8 cellular contexts compared by ENCODE assay signal in genomic region chrX:111098874-111099273, GRCh38. TPM values are rescaled to one million over a fixed set of nuclear protein-coding genes. Genes with fewer than 3 reads are reported as not detected.
DNase-seq lines count a peak whose midpoint lies in the region; ATAC-seq and TF ChIP-seq lines count a peak whose summit lies in the region.

No MANE protein-coding gene starts in this region.

- H4K8ac ChIP-seq in IMR-90 (ENCODE audit: low read depth in 2 of 2, low read length in 2 of 2), result no peak overlapping the region

- H3K14ac ChIP-seq in IMR-90 (replicated peaks; ENCODE audit: low read depth, low read length), result no peak overlapping the region

- H3K27ac Mint-ChIP-seq in central memory CD8-positive, alpha-beta T cell (ENCODE audit: low read depth), result no peak overlapping the region
- H3K27ac Mint-ChIP-seq in stimulated activated effector memory CD8-positive, alpha-beta T cell treated with anti-CD3 and anti-CD28 coated beads, Interleukin-12 subunit alpha, Interleukin-12 subunit beta, amount 100 ng/mL, for 72 hours, result no peak overlapping the region

- H4K91ac ChIP-seq in IMR-90 (ENCODE audit: insufficient read depth, low read depth, low read length), result no peak overlapping the region

- no CpG with 5 or more reads among the region's 22 CpGs for WGBS in IMR-90 (ENCODE audit: extremely low coverage in 2 of 2, insufficient read length in 1 of 2), 2 experiments
- WGBS in lung, 2 donors, result 17 to 21% methylated on average over 22 of the region's 22 CpGs

- H2AFZ ChIP-seq in IMR-90 (replicated peaks; ENCODE audit: low read length, poor library complexity), result no peak overlapping the region

- H3K36me3 ChIP-seq in IMR-90 (ENCODE audit: control insufficient read depth, insufficient read depth, low read length) (no peaks in the 10 kb centered on the region), lung (ENCODE audit: control insufficient read depth in 2 of 2, insufficient read depth in 2 of 2, low read length in 2 of 2) (no peaks in the 10 kb centered on the region)

- H4K5ac ChIP-seq in IMR-90 (ENCODE audit: low read depth, low read length), result no peak overlapping the region

- H2BK120ac ChIP-seq in IMR-90 (ENCODE audit: low read depth, low read length), result no peak overlapping the region

- ATAC-seq in GM21381 (IDR thresholded peaks at IDR 0.05; ENCODE audit: unreplicated experiment) (peak; percentile 68), IMR-90 (ENCODE audit: low read depth) (no peak), lung (ENCODE audit: insufficient read depth, low FRiP score) (no peak)
- ATAC-seq in activated CD4-positive, CD25-positive, alpha-beta regulatory T cell treated with anti-CD3 and anti-CD28 coated beads, Interleukin-2, amount 50 U/mL, for 24 hours, result peak; percentile 47 to 57
- peak; percentile 50 for ATAC-seq in central memory CD8-positive, alpha-beta T cell (replicated peaks; ENCODE audit: extremely low read depth, poor library complexity, severe bottlenecking)
- peak; percentile 66 for ATAC-seq in stimulated activated effector memory CD8-positive, alpha-beta T cell treated with anti-CD3 and anti-CD28 coated beads, Interleukin-12 subunit alpha, Interleukin-12 subunit beta, amount 100 ng/mL, for 72 hours

- TF ChIP-seq POLR2A in IMR-90 (IDR thresholded peaks at IDR 0.05; ENCODE audit: low read depth, low read length), result no peak

- no peak overlapping the region for H2BK20ac ChIP-seq in IMR-90 (ENCODE audit: low read depth, low read length)

- no peak overlapping the region for H3K4me3 Mint-ChIP-seq in central memory CD8-positive, alpha-beta T cell
- H3K4me3 Mint-ChIP-seq in stimulated activated effector memory CD8-positive, alpha-beta T cell treated with anti-CD3 and anti-CD28 coated beads, Interleukin-12 subunit alpha, Interleukin-12 subunit beta, amount 100 ng/mL, for 72 hours, result peak overlapping the region; percentile 16

- H3K9me3 Mint-ChIP-seq in central memory CD8-positive, alpha-beta T cell, result no peaks in the 10 kb centered on the region
- no peaks in the 10 kb centered on the region for H3K9me3 Mint-ChIP-seq in stimulated activated effector memory CD8-positive, alpha-beta T cell treated with anti-CD3 and anti-CD28 coated beads, Interleukin-12 subunit alpha, Interleukin-12 subunit beta, amount 100 ng/mL, for 72 hours

- H4K20me1 ChIP-seq in IMR-90 (ENCODE audit: insufficient read depth, low read length), result no peaks in the 10 kb centered on the region; the same call in 1 of the 2 replicates

- no peak overlapping the region for H3K18ac ChIP-seq in IMR-90 (ENCODE audit: low read depth, low read length)

- intact Hi-C loops in IMR-90 (cut with micrococcal nuclease), result no loop called here

- H2AK9ac ChIP-seq in IMR-90 (replicated peaks; ENCODE audit: low read depth, low read length, poor library complexity), result no peak overlapping the region

- no TSS peak for BruUV-seq in IMR-90 (replicated peaks; lab: Mats Ljungman, UMichigan)

- no peak overlapping the region for H3K23ac ChIP-seq in IMR-90 (ENCODE audit: low read depth, low read length)

- H3K4me3 ChIP-seq in IMR-90 (ENCODE audit: insufficient read depth, low read depth, low read length), result no peak overlapping the region
- no peak overlapping the region for H3K4me3 ChIP-seq in lung

- no peaks in the 10 kb centered on the region for H3K4me1 ChIP-seq in IMR-90 (ENCODE audit: control insufficient read depth, insufficient read depth, low read length)
- no peaks in the 10 kb centered on the region for H3K4me1 ChIP-seq in lung (ENCODE audit: control insufficient read depth in 2 of 2, insufficient read depth in 2 of 2, low read length in 2 of 2)

- H3K27me3 ChIP-seq in IMR-90 (ENCODE audit: control insufficient read depth, insufficient read depth, low read length) (peaks cover 14% of the 10 kb centered on the region), lung (ENCODE audit: control insufficient read depth, insufficient read depth) (peaks cover 5% of the 10 kb centered on the region)

- H3K79me1 ChIP-seq in IMR-90 (ENCODE audit: low read depth in 1 of 2, low read length in 2 of 2), result no peaks in the 10 kb centered on the region

- H2BK15ac ChIP-seq in IMR-90 (ENCODE audit: low read depth, low read length), result no peak overlapping the region

- H3K27me3 Mint-ChIP-seq in central memory CD8-positive, alpha-beta T cell, result peaks cover 15% of the 10 kb centered on the region

- H3K9me3 ChIP-seq in IMR-90 (ENCODE audit: control insufficient read depth, insufficient read depth, low read length) (no peaks in the 10 kb centered on the region), lung (ENCODE audit: control insufficient read depth in 2 of 2, insufficient read depth in 1 of 2, low read length in 1 of 2) (no peaks in the 10 kb centered on the region)

- CTCF ChIA-PET in IMR-90 (lab: Yijun Ruan, JAX), result interaction anchor here (0.6 kb wide), 1 partner anchor 28 kb away, joined by 3 read pairs; no protein-coding TSS in a partner anchor

- TF ChIP-seq CTCF in IMR-90 (conservative IDR thresholded peaks at IDR 0.05; ENCODE audit: low read depth, low read length) (peak; percentile 41), lung (IDR thresholded peaks at IDR 0.05; ENCODE audit: control extremely low read depth, extremely low read depth) (peak; percentile 17)

- H2BK5ac ChIP-seq in IMR-90 (ENCODE audit: low read depth, low read length, poor library complexity, severe bottlenecking), result no peak overlapping the region

- in situ Hi-C loops in IMR-90 (cut with MboI; ENCODE audit: low sequenced_read_pairs), result no loop called here

- no peak overlapping the region for H2AK5ac ChIP-seq in IMR-90 (ENCODE audit: low read depth, low read length)

- H3K9ac ChIP-seq in IMR-90 (ENCODE audit: low read depth, low read length), result no peak overlapping the region

- no peak overlapping the region for H3K4me2 ChIP-seq in IMR-90 (ENCODE audit: low read depth, low read length)

- H3K4me1 Mint-ChIP-seq in central memory CD8-positive, alpha-beta T cell, result peaks cover 19% of the 10 kb centered on the region
- peaks cover 23% of the 10 kb centered on the region for H3K4me1 Mint-ChIP-seq in stimulated activated effector memory CD8-positive, alpha-beta T cell treated with anti-CD3 and anti-CD28 coated beads, Interleukin-12 subunit alpha, Interleukin-12 subunit beta, amount 100 ng/mL, for 72 hours

- POLR2A ChIA-PET in IMR-90 (lab: Charles Lee; ENCODE audit: unreplicated experiment), result no interaction called here

- DNase-seq in DMS53 (lab: John Stamatoyannopoulos, UW) (peak; percentile 77), IMR-90 (peak; percentile 11), lung (ENCODE audit: low spot score) (peak; percentile 45), COR-L47 (lab: John Stamatoyannopoulos, UW) (no peak)
- peak; percentile 26 to 34 for DNase-seq in central memory CD8-positive, alpha-beta T cell (ENCODE audit: low spot score in 2 of 2)
- DNase-seq in stimulated activated effector memory CD8-positive, alpha-beta T cell treated with anti-CD3 and anti-CD28 coated beads, Interleukin-12 subunit alpha, Interleukin-12 subunit beta, amount 100 ng/mL, for 72 hours (ENCODE audit: low spot score in 2 of 2), result peak; percentile 46 to 70

- no peak overlapping the region for H3K56ac ChIP-seq in IMR-90 (ENCODE audit: extremely low read depth, insufficient read depth, low read length)

- dilution Hi-C loops in IMR-90 (cut with HindIII; ENCODE audit: low sequenced_read_pairs, unreplicated experiment), result no loop called here

- H3K9me1 ChIP-seq in IMR-90 (ENCODE audit: insufficient read depth, low read length), result no peaks in the 10 kb centered on the region

- no peak for TF ChIP-seq RAD21 in IMR-90 (IDR thresholded peaks at IDR 0.05; ENCODE audit: low read length)

- no peak overlapping the region for H3K27ac ChIP-seq in IMR-90 (ENCODE audit: insufficient read depth, low read length)
- no peak overlapping the region for H3K27ac ChIP-seq in lung (ENCODE audit: low read depth in 1 of 2, low read length in 1 of 2)

- H3K36me3 Mint-ChIP-seq in central memory CD8-positive, alpha-beta T cell (ENCODE audit: insufficient read depth), result peaks cover 2% of the 10 kb centered on the region
- no peaks in the 10 kb centered on the region for H3K36me3 Mint-ChIP-seq in stimulated activated effector memory CD8-positive, alpha-beta T cell treated with anti-CD3 and anti-CD28 coated beads, Interleukin-12 subunit alpha, Interleukin-12 subunit beta, amount 100 ng/mL, for 72 hours

- H3K4ac ChIP-seq in IMR-90 (ENCODE audit: low read depth, low read length), result no peak overlapping the region

TF ChIP-seq in IMR-90, 13 proteins besides CTCF, POLR2A, EP300 and RAD21:
- TF ChIP-seq MAZ (IDR thresholded peaks at IDR 0.05; ENCODE audit: borderline replicate concordance, low read depth, low read length) (no peak), RCOR1 (IDR thresholded peaks at IDR 0.05; ENCODE audit: insufficient replicate concordance, low read length) (no peak), MXI1 (IDR thresholded peaks at IDR 0.05; ENCODE audit: borderline replicate concordance, low read depth, low read length) (no peak), SMC3 (IDR thresholded peaks at IDR 0.05; ENCODE audit: low read depth, low read length) (no peak), NFE2L2 (IDR thresholded peaks at IDR 0.05; ENCODE audit: low read depth, low read length) (no peak)

RNA-seq across cellular contexts. Expression of gene PAK3, which starts 2.9 kb away (rescaled TPM):
- total RNA-seq in IMR-90 (2012; rRNA removed) (0.36 and 0.56 TPM in 2 replicates), lung (1 to 10 TPM; 1.1 to 1.4 TPM)
- polyA plus RNA-seq in IMR-90 (2012; rRNA removed) (0.19 and 0.22 TPM in 2 replicates), lung (under 1 TPM; 0.10 to 0.18 TPM)
- 0.03 and 0.05 TPM in 2 replicates for polyA plus RNA-seq in IMR-90 (2012; cell fraction: cytosol; rRNA removed)
- polyA plus RNA-seq in IMR-90 (2012; cell fraction: nucleus; rRNA removed; ENCODE audit: low replicate concordance), result 0.23 and 0.39 TPM in 2 replicates

Comparison
In these comparisons a context has a peak if more than half of its experiments do, and no peak if none do; other contexts are left out.
1. ATAC-seq: peak in GM21381 (single experiment), activated CD4-positive, CD25-positive, alpha-beta regulatory T cell treated with anti-CD3 and anti-CD28 coated beads, Interleukin-2, amount 50 U/mL, for 24 hours (2 of 2), central memory CD8-positive, alpha-beta T cell (single experiment) and stimulated activated effector memory CD8-positive, alpha-beta T cell treated with anti-CD3 and anti-CD28 coated beads, Interleukin-12 subunit alpha, Interleukin-12 subunit beta, amount 100 ng/mL, for 72 hours (single experiment); none in IMR-90 (single experiment) and lung (single experiment).